1 cellular context compared by ENCODE assay signal in genomic region chr1:167105841-167106461, GRCh38.
TF ChIP-seq lines count a peak whose summit lies in the region.

No MANE protein-coding gene starts in this region.

TF ChIP-seq in HCT116, 20 proteins besides CTCF, POLR2A, EP300 and RAD21 (continued from another document):
- TF ChIP-seq ZBTB33 (IDR thresholded peaks at IDR 0.05; ENCODE audit: extremely low read depth, insufficient replicate concordance, low read length) (no peak), SIN3A (IDR thresholded peaks at IDR 0.05; ENCODE audit: low read depth) (no peak), ELF1 (IDR thresholded peaks at IDR 0.05; ENCODE audit: borderline replicate concordance, low read depth) (no peak), SP1 (IDR thresholded peaks at IDR 0.05; ENCODE audit: low read depth) (no peak), ZFX (IDR thresholded peaks at IDR 0.05) (no peak), JUND (IDR thresholded peaks at IDR 0.05) (no peak), MAX (IDR thresholded peaks at IDR 0.05) (no peak)
TF ChIP-seq in HCT116: peak in this region for 0.
